In the genomic region with DNA sequence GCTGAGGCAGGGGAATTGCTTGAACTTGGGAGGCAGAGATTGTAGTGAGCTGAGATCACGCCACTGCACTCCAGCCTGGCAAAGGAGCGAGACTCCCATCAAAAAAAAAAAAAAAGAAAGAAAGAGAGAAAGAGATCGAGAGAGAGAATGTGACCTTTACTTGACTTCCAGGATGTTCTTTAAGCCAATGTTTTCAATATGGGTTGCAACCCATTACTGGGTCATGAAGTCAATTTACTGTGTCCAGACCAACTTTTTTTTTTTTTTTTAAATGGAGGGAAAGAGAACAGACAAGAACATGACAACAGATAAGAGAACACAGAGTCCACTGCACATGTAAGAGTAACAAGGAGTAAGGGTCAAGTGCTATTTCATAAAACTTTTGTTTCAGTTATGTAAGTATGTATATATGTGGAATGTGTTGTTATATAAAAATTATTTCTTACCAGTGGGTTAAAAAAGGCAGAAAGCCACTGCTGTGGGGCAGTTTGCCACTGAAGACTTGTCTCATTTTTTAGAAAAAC, we compare ENCODE assay signal across 25 cellular contexts. TPM values are rescaled to one million over a fixed set of nuclear protein-coding genes. Genes with fewer than 3 reads are reported as not detected.
DNase-seq lines count a peak whose midpoint lies in the region; ATAC-seq, FAIRE-seq and TF ChIP-seq lines count a peak whose summit lies in the region.
"Had no signal": no experiment of that assay in that cellular context is flagged by ENCODE, and none has a peak within 500 bp of the region (broad histone marks: within the 10 kb centered on the region; RNA-seq: fewer than 3 reads in every experiment).

No MANE protein-coding gene starts in this region.

- peaks cover 6 to 36% of the 10 kb centered on the region in 2 experiments for H3K4me1 ChIP-seq in K562 (replicated peaks in 1 of 2; ENCODE audit: control insufficient read depth in 2 of 2, insufficient read depth in 2 of 2, low read length in 2 of 2)
- H3K4me1 ChIP-seq: prostate gland, testis had no signal

- H3K36me3 ChIP-seq in K562 (ENCODE audit: control insufficient read depth, insufficient read depth, low read length): peaks cover 13% of the 10 kb centered on the region; the same call in 2 of the 3 replicates
- H3K36me3 ChIP-seq: esophagus squamous epithelium, prostate gland had no signal

- no peaks in the 10 kb centered on the region for H3K27me3 ChIP-seq in K562 (ENCODE audit: control insufficient read depth in 2 of 2, insufficient read depth in 2 of 2, low read length in 2 of 2)
- H3K27me3 ChIP-seq: esophagus squamous epithelium, testis had no signal

- no peak for FAIRE-seq in K562 (lab: Jason Lieb, UNC)

- POLR2A ChIA-PET in K562 (lab: Yijun Ruan, JAX): no interaction called here

- TF ChIP-seq RAD21 in K562 (CRISPR knock-in tag; conservative IDR thresholded peaks at IDR 0.05 in 1 of 2, IDR thresholded peaks at IDR 0.05 in 1 of 2): no peak

- CTCF ChIA-PET in K562 (lab: Yijun Ruan, JAX; ENCODE audit: low intra/inter-chr PET ratio): no interaction called here
- CTCF ChIA-PET in activated CD8-positive, alpha-beta memory T cell treated with anti-CD3 and anti-CD28 coated beads, Interleukin-2, amount 10 ng/mL, durations not matched to agents 7 days and 5 days (lab: Charles Lee): no interaction called here

- H3K9me3 Mint-ChIP-seq in natural killer cell (no peaks in the 10 kb centered on the region), mesothelial cell of epicardium (no peaks in the 10 kb centered on the region)
- H3K9me3 Mint-ChIP-seq in natural killer cell treated with Interleukin-12 subunit alpha and Interleukin-12 subunit beta and Interleukin-15 and Interleukin-18, amount 100 ng/mL, for 72 hours: no peaks in the 10 kb centered on the region
- H3K9me3 Mint-ChIP-seq in activated CD8-positive, alpha-beta memory T cell treated with anti-CD3 and anti-CD28 coated beads, Interleukin-2, amount 10 ng/mL, durations not matched to agents 7 days and 5 days (ENCODE audit: low read depth): no peaks in the 10 kb centered on the region
- H3K9me3 Mint-ChIP-seq: activated T-helper 2 cell treated with anti-CD3 and anti-CD28 coated beads, Interferon-gamma antibody, Interleukin-2, Interleukin-4, amounts not matched to agents 10 μg/mL and 5 μg/mL and 100 μg/mL, durations not matched to agents 14 hours and 24 hours and 36 hours; naive thymus-derived CD8-positive, alpha-beta T cell; T-helper 2 cell treated with Interferon-gamma antibody and Interleukin-4, amounts not matched to agents 5 μg/mL and 100 μg/mL, for 36 hours had no signal

- peak overlapping the region; percentile 64 to 67 for H3K27ac Mint-ChIP-seq in natural killer cell
- H3K27ac Mint-ChIP-seq in natural killer cell treated with Interleukin-12 subunit alpha and Interleukin-12 subunit beta and Interleukin-15 and Interleukin-18, amount 100 ng/mL, for 72 hours: peak overlapping the region in 1 of 2 donors; percentile 21
- peak overlapping the region; percentile 22 for H3K27ac Mint-ChIP-seq in mesothelial cell of epicardium
- no peak overlapping the region for H3K27ac Mint-ChIP-seq in activated CD8-positive, alpha-beta memory T cell treated with anti-CD3 and anti-CD28 coated beads, Interleukin-2, amount 10 ng/mL, durations not matched to agents 7 days and 5 days
- H3K27ac Mint-ChIP-seq: activated T-helper 2 cell treated with anti-CD3 and anti-CD28 coated beads, Interferon-gamma antibody, Interleukin-2, Interleukin-4, amounts not matched to agents 10 μg/mL and 5 μg/mL and 100 μg/mL, durations not matched to agents 14 hours and 24 hours and 36 hours; T-helper 2 cell treated with Interferon-gamma antibody and Interleukin-4, amounts not matched to agents 5 μg/mL and 100 μg/mL, for 36 hours had no signal

- TF ChIP-seq EP300 in K562 (IDR thresholded peaks at IDR 0.05; ENCODE audit: low read length): no peak

- in situ Hi-C loops in K562 (cut with MboI): no loop called here

- no peaks in the 10 kb centered on the region for H3K9me1 ChIP-seq in K562 (ENCODE audit: control insufficient read depth, insufficient read depth, low read length)

- peaks cover 71% of the 10 kb centered on the region for H3K79me2 ChIP-seq in K562 (ENCODE audit: control insufficient read depth, insufficient read depth, low read length)

- WGBS in K562 (ENCODE audit: insufficient coverage, low coverage, missing lambda C conversion rate): 92% methylated on average over 2 of the region's 3 CpGs

- H3K27me3 Mint-ChIP-seq in natural killer cell (ENCODE audit: low read depth in 2 of 2) (no peaks in the 10 kb centered on the region), mesothelial cell of epicardium (ENCODE audit: low read depth) (no peaks in the 10 kb centered on the region)
- H3K27me3 Mint-ChIP-seq in natural killer cell treated with Interleukin-12 subunit alpha and Interleukin-12 subunit beta and Interleukin-15 and Interleukin-18, amount 100 ng/mL, for 72 hours: no peaks in the 10 kb centered on the region
- H3K27me3 Mint-ChIP-seq in activated CD8-positive, alpha-beta memory T cell treated with anti-CD3 and anti-CD28 coated beads, Interleukin-2, amount 10 ng/mL, durations not matched to agents 7 days and 5 days: no peaks in the 10 kb centered on the region
- H3K27me3 Mint-ChIP-seq: naive thymus-derived CD8-positive, alpha-beta T cell had no signal

- no peaks in the 10 kb centered on the region for H4K20me1 ChIP-seq in K562 (replicated peaks; ENCODE audit: control insufficient read depth, insufficient read depth, low read length)

- BruUV-seq in K562 (replicated peaks; lab: Mats Ljungman, UMichigan): no TSS peak

- ATAC-seq in natural killer cell (no peak), K562 (0 out of 3 replicates have a peak, but pooled peaks have one; percentile 9), GM18520 (IDR thresholded peaks at IDR 0.05; ENCODE audit: unreplicated experiment) (no peak), GM18861 (IDR thresholded peaks at IDR 0.05; ENCODE audit: unreplicated experiment) (no peak)
- no peak for ATAC-seq in natural killer cell treated with Interleukin-12 subunit alpha and Interleukin-12 subunit beta and Interleukin-15 and Interleukin-18, amount 100 ng/mL, for 72 hours
- no peak for ATAC-seq in activated CD8-positive, alpha-beta memory T cell treated with anti-CD3 and anti-CD28 coated beads, Interleukin-2, amount 10 ng/mL, durations not matched to agents 7 days and 5 days
- ATAC-seq: naive thymus-derived CD8-positive, alpha-beta T cell; PC-3 had no signal

- no peak for DNase-seq in natural killer cell
- DNase-seq in natural killer cell treated with Interleukin-12 subunit alpha and Interleukin-12 subunit beta and Interleukin-15 and Interleukin-18, amount 100 ng/mL, for 72 hours (ENCODE audit: low spot score): no peak
- no peak for DNase-seq in K562 (ENCODE audit: extremely low read depth in 1 of 4, low spot score in 3 of 4)
- no peak for DNase-seq in mesothelial cell of epicardium (ENCODE audit: low spot score in 2 of 2, unreplicated experiment in 2 of 2)
- DNase-seq in activated CD8-positive, alpha-beta memory T cell treated with anti-CD3 and anti-CD28 coated beads, Interleukin-2, amount 10 ng/mL, durations not matched to agents 7 days and 5 days: no peak
- DNase-seq: activated CD4-positive, CD25-positive, alpha-beta regulatory T cell; activated CD8-positive, alpha-beta memory T cell treated with anti-CD3 and anti-CD28 coated beads for 24 hours; anterior cingulate cortex; cerebellar nuclear complex; DMS79 treated with DMSO at 0.1 percent for 48 hours; effector memory CD4-positive, alpha-beta T cell; esophagus squamous epithelium; MV-4-11; naive thymus-derived CD8-positive, alpha-beta T cell; NCI-H1930; NCI-H345; stimulated activated CD4-positive, alpha-beta T cell treated with anti-CD3 and anti-CD28 coated beads, Interleukin-12 subunit alpha, Interleukin-12 subunit beta, amount 100 ng/mL, for 4 hours; stimulated activated CD8-positive, alpha-beta memory T cell treated with anti-CD3 and anti-CD28 coated beads, Interleukin-4, amount 100 ng/mL, for 48 hours; testis had no signal

- H3K36me3 Mint-ChIP-seq in natural killer cell: no peaks in the 10 kb centered on the region
- H3K36me3 Mint-ChIP-seq in natural killer cell treated with Interleukin-12 subunit alpha and Interleukin-12 subunit beta and Interleukin-15 and Interleukin-18, amount 100 ng/mL, for 72 hours: peaks cover 9% of the 10 kb centered on the region
- no peaks in the 10 kb centered on the region for H3K36me3 Mint-ChIP-seq in mesothelial cell of epicardium
- H3K36me3 Mint-ChIP-seq in activated CD8-positive, alpha-beta memory T cell treated with anti-CD3 and anti-CD28 coated beads, Interleukin-2, amount 10 ng/mL, durations not matched to agents 7 days and 5 days: peaks cover 31% of the 10 kb centered on the region

- peaks cover 63 to 79% of the 10 kb centered on the region in 2 donors for H3K4me1 Mint-ChIP-seq in natural killer cell
- H3K4me1 Mint-ChIP-seq in natural killer cell treated with Interleukin-12 subunit alpha and Interleukin-12 subunit beta and Interleukin-15 and Interleukin-18, amount 100 ng/mL, for 72 hours (ENCODE audit: low read depth in 2 of 2): peaks cover 41 to 59% of the 10 kb centered on the region in 2 donors
- H3K4me1 Mint-ChIP-seq in mesothelial cell of epicardium: peaks cover 22% of the 10 kb centered on the region
- peaks cover 47% of the 10 kb centered on the region for H3K4me1 Mint-ChIP-seq in activated CD8-positive, alpha-beta memory T cell treated with anti-CD3 and anti-CD28 coated beads, Interleukin-2, amount 10 ng/mL, durations not matched to agents 7 days and 5 days

- H3K4me3 ChIP-seq in K562: no peak overlapping the region
- H3K4me3 ChIP-seq: esophagus squamous epithelium, prostate gland, testis had no signal

- no peak for TF ChIP-seq POLR2A in K562 (conservative IDR thresholded peaks at IDR 0.05)

- no peaks in the 10 kb centered on the region for H3K9me3 ChIP-seq in K562 (replicated peaks; ENCODE audit: control insufficient read depth, insufficient read depth, low read depth, low read length)
- H3K9me3 ChIP-seq: esophagus squamous epithelium, prostate gland, testis had no signal

- H3K4me2 ChIP-seq in K562 (ENCODE audit: insufficient read depth, low read length): no peak overlapping the region

- H3K9ac ChIP-seq in K562 (ENCODE audit: insufficient read depth in 1 of 2, low read depth in 2 of 2, low read length in 2 of 2): no peak overlapping the region

- peak overlapping the region; percentile 25 for H3K4me3 Mint-ChIP-seq in natural killer cell
- no peak overlapping the region for H3K4me3 Mint-ChIP-seq in natural killer cell treated with Interleukin-12 subunit alpha and Interleukin-12 subunit beta and Interleukin-15 and Interleukin-18, amount 100 ng/mL, for 72 hours
- no peak overlapping the region for H3K4me3 Mint-ChIP-seq in mesothelial cell of epicardium
- H3K4me3 Mint-ChIP-seq in activated CD8-positive, alpha-beta memory T cell treated with anti-CD3 and anti-CD28 coated beads, Interleukin-2, amount 10 ng/mL, durations not matched to agents 7 days and 5 days: no peak overlapping the region
- H3K4me3 Mint-ChIP-seq: T-helper 2 cell treated with Interferon-gamma antibody and Interleukin-4, amounts not matched to agents 5 μg/mL and 100 μg/mL, for 36 hours had no signal

- no peak for TF ChIP-seq CTCF in natural killer cell (IDR thresholded peaks at IDR 0.05)
- no peak for TF ChIP-seq CTCF in K562 (IDR thresholded peaks at IDR 0.05 in 2 of 3, conservative IDR thresholded peaks at IDR 0.05 in 1 of 3; ENCODE audit: insufficient read depth in 2 of 3, low read depth in 1 of 3, low read length in 3 of 3)
- TF ChIP-seq CTCF in mesothelial cell of epicardium (IDR thresholded peaks at IDR 0.05; ENCODE audit: unreplicated experiment): no peak

- intact Hi-C loops in natural killer cell (cut with micrococcal nuclease): no loop called here
- intact Hi-C loops in K562 (cut with micrococcal nuclease): no loop called here

- H3K27ac ChIP-seq in K562 (ENCODE audit: extremely low read depth, low read depth, low read length): peak overlapping the region; percentile 38; the same call in 1 of the 3 replicates
- H3K27ac ChIP-seq: prostate gland, testis had no signal

- H2AFZ ChIP-seq in K562 (ENCODE audit: low read depth, low read length): no peak overlapping the region

RNA-seq across cellular contexts. Expression of a gene that starts 29.9 kb away (rescaled TPM):
- 100 to 1,000 TPM; 128 to 155 (median 137) TPM for total RNA-seq in natural killer cell
- 100 to 1,000 TPM in 1 of 2 donors, 10 to 100 TPM in 1; 49.1 to 113 TPM for total RNA-seq in natural killer cell treated with Interleukin-12 subunit alpha and Interleukin-12 subunit beta and Interleukin-15 and Interleukin-18, amount 100 ng/mL, for 72 hours
- 10.7 and 17.8 TPM in 2 replicates for total RNA-seq in K562 (2011; cell fraction: chromatin; rRNA removed; ENCODE audit: low replicate concordance)
- total RNA-seq in K562 (2011; cell fraction: nucleolus; rRNA removed): 5.3 and 7.3 TPM in 2 replicates
- total RNA-seq in K562 (2011; cell fraction: nucleoplasm; rRNA removed): 10.6 and 18.9 TPM in 2 replicates
- total RNA-seq in K562 (2014; rRNA removed): 23.6 and 24.6 TPM in 2 replicates
- total RNA-seq in K562 (2014; rRNA removed; fragmentation: Illumina TruSeq; extraction: Trizol): 28.9 and 33.9 TPM in 2 replicates
- total RNA-seq in K562 (2015; rRNA removed; fragmentation: Illumina TruSeq; extraction: Trizol): 30.8 and 32.1 TPM in 2 replicates
- 24.2 and 27.3 TPM in 2 replicates for total RNA-seq in K562 (2021)
- 13.2 and 21.5 TPM in 2 replicates for polyA plus RNA-seq in K562 (2011; rRNA removed)
- polyA plus RNA-seq in K562 (2011; cell fraction: cytosol; rRNA removed): 4.1 and 7.1 TPM in 2 replicates
- polyA plus RNA-seq in K562 (2011; cell fraction: nucleus; rRNA removed): 12.5 and 14.7 TPM in 2 replicates
- 12.2 and 30.2 TPM in 2 replicates for polyA plus RNA-seq in K562 (2012)
- 20.5 and 30.0 TPM in 2 replicates for polyA plus RNA-seq in K562 (2014; fragmentation: Illumina TruSeq; extraction: Trizol)
- polyA plus RNA-seq in K562 (2014; fragmentation: Nextera tagmentation; extraction: Ambion mirVana): 10 to 100 TPM in 1 of 2 experiments, 1 to 10 TPM in 1; 7.8 to 12.1 TPM
- 17.4 and 17.6 TPM in 2 replicates for polyA plus RNA-seq in K562 (2014; rRNA removed)
- 48.4 and 52.6 TPM in 2 replicates for polyA minus RNA-seq in K562 (2011; rRNA and poly(A)+ RNA removed)
- 36.9 and 49.1 TPM in 2 replicates for polyA minus RNA-seq in K562 (2011; cell fraction: cytosol; rRNA and poly(A)+ RNA removed)
- polyA minus RNA-seq in K562 (2011; cell fraction: nucleus; rRNA and poly(A)+ RNA removed): 6.1 and 10.1 TPM in 2 replicates
- total RNA-seq in mesothelial cell of epicardium: 20.2 to 27.1 TPM (median 22.7 TPM) in 3 replicates
- total RNA-seq in activated CD8-positive, alpha-beta memory T cell treated with anti-CD3 and anti-CD28 coated beads, Interleukin-2, amount 10 ng/mL, durations not matched to agents 7 days and 5 days: 100 to 1,000 TPM in 1 of 2 experiments, 10 to 100 TPM in 1; 94.8 to 128 TPM

RNA-seq across cellular contexts. Expression of a gene that starts 58.1 kb away (rescaled TPM):
- 10 to 100 TPM in 1 of 3 donors, 1 to 10 TPM in 2; 8.6 to 12.4 (median 9.9) TPM for total RNA-seq in natural killer cell
- 10 to 100 TPM in 1 of 2 donors, 1 to 10 TPM in 1; 8.7 to 14.7 TPM for total RNA-seq in natural killer cell treated with Interleukin-12 subunit alpha and Interleukin-12 subunit beta and Interleukin-15 and Interleukin-18, amount 100 ng/mL, for 72 hours
- 10.5 and 13.7 TPM in 2 replicates for total RNA-seq in K562 (2011; cell fraction: chromatin; rRNA removed; ENCODE audit: low replicate concordance)
- 7.7 and 8.8 TPM in 2 replicates for total RNA-seq in K562 (2011; cell fraction: nucleolus; rRNA removed)
- 13.9 and 14.7 TPM in 2 replicates for total RNA-seq in K562 (2011; cell fraction: nucleoplasm; rRNA removed)
- total RNA-seq in K562 (2014; rRNA removed): 4.9 and 5.1 TPM in 2 replicates
- total RNA-seq in K562 (2014; rRNA removed; fragmentation: Illumina TruSeq; extraction: Trizol): 9.0 and 9.1 TPM in 2 replicates
- total RNA-seq in K562 (2015; rRNA removed; fragmentation: Illumina TruSeq; extraction: Trizol): 8.9 and 9.6 TPM in 2 replicates
- total RNA-seq in K562 (2021): 9.7 and 10.6 TPM in 2 replicates
- 4.8 and 7.0 TPM in 2 replicates for polyA plus RNA-seq in K562 (2011; rRNA removed)
- polyA plus RNA-seq in K562 (2011; cell fraction: cytosol; rRNA removed): 3.0 and 3.2 TPM in 2 replicates
- 7.9 and 9.8 TPM in 2 replicates for polyA plus RNA-seq in K562 (2011; cell fraction: nucleus; rRNA removed)
- 9.1 and 10.8 TPM in 2 replicates for polyA plus RNA-seq in K562 (2012)
- polyA plus RNA-seq in K562 (2014; fragmentation: Illumina TruSeq; extraction: Trizol): 6.1 and 6.9 TPM in 2 replicates
- polyA plus RNA-seq in K562 (2014; fragmentation: Nextera tagmentation; extraction: Ambion mirVana): 1 to 10 TPM; 7.0 to 8.7 TPM
- polyA plus RNA-seq in K562 (2014; rRNA removed): 6.8 and 7.3 TPM in 2 replicates
- polyA minus RNA-seq in K562 (2011; rRNA and poly(A)+ RNA removed): 4.6 and 6.9 TPM in 2 replicates
- 3.6 and 8.8 TPM in 2 replicates for polyA minus RNA-seq in K562 (2011; cell fraction: cytosol; rRNA and poly(A)+ RNA removed)
- 5.0 and 5.1 TPM in 2 replicates for polyA minus RNA-seq in K562 (2011; cell fraction: nucleus; rRNA and poly(A)+ RNA removed)
- 19.7 to 22.0 TPM (median 21.9 TPM) in 3 replicates for total RNA-seq in mesothelial cell of epicardium
- 10 to 100 TPM; 12.3 to 13.0 TPM for total RNA-seq in activated CD8-positive, alpha-beta memory T cell treated with anti-CD3 and anti-CD28 coated beads, Interleukin-2, amount 10 ng/mL, durations not matched to agents 7 days and 5 days
